Comparison of ENCODE assay signal across 8 cellular contexts in genomic region chr12:76158518-76159321, GRCh38.
DNase-seq lines count a peak whose midpoint lies in the region; ATAC-seq lines count a peak whose summit lies in the region.

No MANE protein-coding gene starts in this region.

- ATAC-seq in GM19467 (IDR thresholded peaks at IDR 0.05; ENCODE audit: unreplicated experiment) (peak; percentile 99), HG03558 (IDR thresholded peaks at IDR 0.05; ENCODE audit: extremely low read depth, unreplicated experiment) (peak; percentile 88)

- DNase-seq in D341Med (ENCODE audit: low spot score) = peak; percentile 39
- peak; percentile 86 for DNase-seq in SW480 (ENCODE audit: low spot score)
- DNase-seq in amniotic stem cell (lab: John Stamatoyannopoulos, UW) = peak; percentile 46
- DNase-seq in iPS DF 4.7 (ENCODE audit: extremely low read depth, low spot score) = peak; percentile 74
- peak; percentile 89 for DNase-seq in stimulated activated CD4-positive, alpha-beta T cell treated with anti-CD3 and anti-CD28 coated beads, Interleukin-15, amount 100 ng/mL, for 24 hours
- no peak for DNase-seq in NCI-H128 (lab: John Stamatoyannopoulos, UW; ENCODE audit: unreplicated experiment)
